14 cellular contexts compared by ENCODE assay signal in genomic region chr20:10504893-10505292, GRCh38.
A peak's percentile ranks its signal among the peaks of the same experiment; 100 is the strongest.
DNase-seq lines count a peak whose midpoint lies in the region; ATAC-seq and TF ChIP-seq lines count a peak whose summit lies in the region.
"Had no signal": no experiment of that assay in that cellular context is flagged by ENCODE, and none has a peak within 500 bp of the region (broad histone marks: within the 10 kb centered on the region; RNA-seq: fewer than 3 reads in every experiment).

No MANE protein-coding gene starts in this region.

- H3K4me1 ChIP-seq in gastrocnemius medialis: peaks cover 27 to 40% of the 10 kb centered on the region in 2 donors
- H3K4me1 ChIP-seq: Caco-2 had no signal

- in situ Hi-C loops in gastrocnemius medialis (cut with MboI; ENCODE audit: low sequenced_read_pairs in 4 of 4): no loop called here

- H3K36me3 ChIP-seq in gastrocnemius medialis: no peaks in the 10 kb centered on the region
- H3K36me3 ChIP-seq: neural progenitor cell had no signal

- peak; percentile 73 to 79 for ATAC-seq in gastrocnemius medialis
- ATAC-seq: activated CD4-positive, alpha-beta T cell treated with anti-CD3 and anti-CD28 coated beads for 36 hours had no signal

- DNase-seq in CD1c-positive myeloid dendritic cell (ENCODE audit: extremely low spot score): peak; percentile 78
- peak; percentile 73 for DNase-seq in OCI-M1 (lab: John Stamatoyannopoulos, UW)
- peak; percentile 19 for DNase-seq in fibroblast of peridontal ligament (ENCODE audit: extremely low read depth)
- peak; percentile 17 to 38 for DNase-seq in gastrocnemius medialis
- no peak for DNase-seq in activated naive CD4-positive, alpha-beta T cell (lab: John Stamatoyannopoulos, UW)
- no peak for DNase-seq in putamen (ENCODE audit: low spot score)
- DNase-seq in activated T-cell treated with anti-CD3 and anti-CD28 coated beads, Interleukin-2, amount 50 U/mL, for 1 hour: no peak
- DNase-seq in NCI-H187 treated with DMSO at 0.1 percent for 48 hours (lab: John Stamatoyannopoulos, UW): no peak
- DNase-seq: activated CD4-positive, alpha-beta T cell treated with anti-CD3 and anti-CD28 coated beads for 36 hours; activated naive CD4-positive, alpha-beta T cell treated with Interleukin-2 at 50 U/mL for 16 hours; Caco-2; NCI-H2029 treated with DMSO at 0.1 percent for 48 hours; SHP77 treated with DMSO at 0.1 percent for 48 hours had no signal

- no peak for TF ChIP-seq CTCF in gastrocnemius medialis (IDR thresholded peaks at IDR 0.05 in 4 of 5, conservative IDR thresholded peaks at IDR 0.05 in 1 of 5)

- peak overlapping the region; percentile 44 to 73 (median 58) for H3K27ac ChIP-seq in gastrocnemius medialis
- H3K27ac ChIP-seq: neural progenitor cell had no signal

- no peaks in the 10 kb centered on the region for H3K27me3 ChIP-seq in gastrocnemius medialis
- H3K27me3 ChIP-seq: neural progenitor cell had no signal

- intact Hi-C loops in gastrocnemius medialis (cut with DNase I; ENCODE audit: low total_unique reads): no loop called here

- no peak overlapping the region for H3K4me3 ChIP-seq in gastrocnemius medialis
- H3K4me3 ChIP-seq: neural progenitor cell had no signal

- TF ChIP-seq POLR2A in gastrocnemius medialis (IDR thresholded peaks at IDR 0.05): no peak

- no peaks in the 10 kb centered on the region for H3K9me3 ChIP-seq in gastrocnemius medialis
- H3K9me3 ChIP-seq: Caco-2 had no signal

Comparison
In these comparisons a context has a peak if more than half of its experiments do, and no peak if none do; other contexts are left out.
1. DNase-seq: peak in CD1c-positive myeloid dendritic cell (single experiment), OCI-M1 (single experiment), fibroblast of peridontal ligament (single experiment) and gastrocnemius medialis (2 of 2); none in activated naive CD4-positive, alpha-beta T cell (0 of 4), putamen (single experiment), activated T-cell treated with anti-CD3 and anti-CD28 coated beads, Interleukin-2, amount 50 U/mL, for 1 hour (single experiment) and NCI-H187 treated with DMSO at 0.1 percent for 48 hours (single experiment).